ENCODE assay signal across 31 cellular contexts in genomic region chr22:43534916-43535315, GRCh38.
"Had no signal": no experiment of that assay in that cellular context is flagged by ENCODE, and none has a peak within 500 bp of the region (broad histone marks: within the 10 kb centered on the region; RNA-seq: fewer than 3 reads in every experiment).

No MANE protein-coding gene starts in this region.

- H3K27ac ChIP-seq: adrenal gland, body of pancreas, WERI-Rb-1 had no signal

- H3K36me3 ChIP-seq: adrenal gland, WERI-Rb-1 had no signal

- H3K4me3 ChIP-seq: adrenal gland, body of pancreas had no signal

- H3K4me1 ChIP-seq: adrenal gland, body of pancreas had no signal

- FAIRE-seq: astrocyte, bronchial epithelial cell had no signal

- ATAC-seq: activated CD8-positive, alpha-beta memory T cell treated with anti-CD3 and anti-CD28 coated beads, Interleukin-2, amount 10 ng/mL, durations not matched to agents 7 days and 5 days; activated naive CD4-positive, alpha-beta T cell treated with anti-CD3 and anti-CD28 coated beads, Interleukin-2, amount 50 U/mL, for 72 hours; body of pancreas; Panc1; Right ventricle myocardium inferior had no signal

- DNase-seq: activated CD4-positive, alpha-beta memory T cell treated with anti-CD3 and anti-CD28 coated beads, Interleukin-2, amount 10 ng/mL, durations not matched to agents 7 days and 5 days; activated CD4-positive, alpha-beta T cell treated with anti-CD3 and anti-CD28 coated beads for 1 hour; activated CD4-positive, alpha-beta T cell treated with anti-CD3 and anti-CD28 coated beads for 48 hours; activated CD4-positive, CD25-positive, alpha-beta regulatory T cell; activated CD8-positive, alpha-beta memory T cell treated with anti-CD3 and anti-CD28 coated beads for 24 hours; activated gamma-delta T cell treated with Interleukin-2 at 50 U/mL for 16 hours; activated naive CD4-positive, alpha-beta T cell treated with anti-CD3 and anti-CD28 coated beads for 36 hours; activated T-cell treated with anti-CD3 and anti-CD28 coated beads, Interleukin-2, amount 50 U/mL, for 24 hours; body of pancreas; Karpas-422; KBM-7; NCI-H1105; NCI-H1417 treated with DMSO at 0.1 percent for 48 hours; NCI-H187 treated with DMSO at 0.1 percent for 48 hours; NCI-H2081; NCI-H226; NCI-H446 treated with DMSO at 0.1 percent for 48 hours; NCI-H524; NCI-H69; SW 1271; T-helper 1 cell; T-helper 2 cell; T1000; WERI-Rb-1 had no signal

- H3K27me3 ChIP-seq: adrenal gland, body of pancreas had no signal

- H3K9me3 ChIP-seq: body of pancreas had no signal
